In genomic region chr1:148037850-148038461, GRCh38 we compare ENCODE assay signal across 8 cellular contexts.
DNase-seq lines count a peak whose midpoint lies in the region; ATAC-seq, FAIRE-seq and TF ChIP-seq lines count a peak whose summit lies in the region.
"Not testable (repeated sequence)": the region's sequence is repeated elsewhere in the genome, so short reads cannot be mapped to it uniquely, and the experiment has no call there.

No MANE protein-coding gene starts in this region.

- H3K4me3 Mint-ChIP-seq in T-cell (peak overlapping the region; percentile 84 to 89 (median 88)), astrocyte (ENCODE audit: unreplicated experiment) (peak overlapping the region; percentile 75), natural killer cell (peak overlapping the region; percentile 90)

- H3K36me3 Mint-ChIP-seq in T-cell; astrocyte (ENCODE audit: low read depth, unreplicated experiment); natural killer cell: not testable (repeated sequence)

- H3K9ac ChIP-seq in astrocyte (ENCODE audit: low read length) = not testable (repeated sequence)

- H3K36me3 ChIP-seq in DOHH2 (ENCODE audit: control insufficient read depth, low read length); astrocyte (ENCODE audit: insufficient read depth, low read length); suprapubic skin: not testable (repeated sequence)

- H3K9me3 Mint-ChIP-seq in T-cell; astrocyte (ENCODE audit: unreplicated experiment); natural killer cell: not testable (repeated sequence)

- peak; percentile 22 for ATAC-seq in GM21737 (IDR thresholded peaks at IDR 0.05; ENCODE audit: unreplicated experiment)
- peak; percentile 29 for ATAC-seq in HG03280 (IDR thresholded peaks at IDR 0.05; ENCODE audit: unreplicated experiment)
- ATAC-seq in T-cell (replicated peaks in 1 of 4) = peak in 3 of 4 experiments; percentile 3 to 11 (median 4)
- ATAC-seq in natural killer cell = not testable (repeated sequence)

- H3K4me3 ChIP-seq in DOHH2 (ENCODE audit: low read length) (peak overlapping the region; percentile 44), astrocyte (ENCODE audit: insufficient read depth, low read depth, low read length) (peak overlapping the region; percentile 39), fibroblast of villous mesenchyme (ENCODE audit: low read depth, low read length) (peak overlapping the region; percentile 52), suprapubic skin (peak overlapping the region; percentile 55)

- H3K4me2 ChIP-seq in DOHH2 (ENCODE audit: low read length) = peak overlapping the region; percentile 54
- H3K4me2 ChIP-seq in astrocyte (ENCODE audit: low read length) = peak overlapping the region; percentile 64

- not testable (repeated sequence) for H3F3A ChIP-seq in DOHH2 (ENCODE audit: control insufficient read depth, insufficient read depth)

- not testable (repeated sequence) for H4K20me1 ChIP-seq in DOHH2 (ENCODE audit: control insufficient read depth, insufficient read depth, low read depth, low read length); astrocyte (ENCODE audit: insufficient read depth, low read length)

- not testable (repeated sequence) for H3K79me2 ChIP-seq in DOHH2 (ENCODE audit: control insufficient read depth, low read length); astrocyte (ENCODE audit: insufficient read depth, low read length)

- not testable (repeated sequence) for FAIRE-seq in astrocyte (lab: Jason Lieb, UNC)

- H3K27me3 ChIP-seq in DOHH2 (ENCODE audit: control insufficient read depth, low read length); astrocyte (ENCODE audit: insufficient read depth, low read length); suprapubic skin: not testable (repeated sequence)

- TF ChIP-seq CTCF in DOHH2 (IDR thresholded peaks at IDR 0.05; ENCODE audit: low read depth, low read length, poor library complexity, severe bottlenecking); astrocyte (IDR thresholded peaks at IDR 0.05; ENCODE audit: insufficient read depth, low read depth, low read length); fibroblast of villous mesenchyme (IDR thresholded peaks at IDR 0.05; ENCODE audit: insufficient read depth, low read depth, low read length); natural killer cell (IDR thresholded peaks at IDR 0.05); suprapubic skin (IDR thresholded peaks at IDR 0.05): not testable (repeated sequence)

- WGBS in suprapubic skin = 13% methylated on average over 8 of the region's 21 CpGs

- not testable (repeated sequence) for H2AFZ ChIP-seq in astrocyte (ENCODE audit: low read depth, low read length)

- not testable (repeated sequence) for TF ChIP-seq POLR2A in suprapubic skin (IDR thresholded peaks at IDR 0.05)

- H3K27ac ChIP-seq in DOHH2 (ENCODE audit: low read depth, low read length) (peak overlapping the region; percentile 59), suprapubic skin (peak overlapping the region; percentile 84)
- not testable (repeated sequence) for H3K27ac ChIP-seq in astrocyte (ENCODE audit: low read depth, low read length)

- peak overlapping the region; percentile 95 to 99 for H3K27ac Mint-ChIP-seq in T-cell
- not testable (repeated sequence) for H3K27ac Mint-ChIP-seq in astrocyte (ENCODE audit: unreplicated experiment)
- peak overlapping the region; percentile 84 to 86 for H3K27ac Mint-ChIP-seq in natural killer cell

- TF ChIP-seq EP300 in suprapubic skin (IDR thresholded peaks at IDR 0.05) = not testable (repeated sequence)

- DNase-seq in T-cell = peak in 2 of 34 experiments; percentile 14 to 21
- DNase-seq in astrocyte (ENCODE audit: low read depth); fibroblast of villous mesenchyme (ENCODE audit: low read depth); natural killer cell; suprapubic skin (ENCODE audit: low spot score in 2 of 2): not testable (repeated sequence)

- not testable (repeated sequence) for H3K4me1 Mint-ChIP-seq in T-cell; astrocyte (ENCODE audit: low read depth, unreplicated experiment); natural killer cell

- H3K9me3 ChIP-seq in DOHH2 (ENCODE audit: control insufficient read depth, insufficient read depth, low read length); astrocyte (ENCODE audit: insufficient read depth, low read depth, low read length); suprapubic skin: not testable (repeated sequence)

- CTCF ChIA-PET in T-cell (lab: Charles Lee) = not testable (repeated sequence)

- H3K4me1 ChIP-seq in DOHH2 (ENCODE audit: control insufficient read depth, low read length); astrocyte (ENCODE audit: insufficient read depth, low read length); suprapubic skin: not testable (repeated sequence)

- POLR2A ChIA-PET in T-cell (lab: Charles Lee) = not testable (repeated sequence)

- H3K9me2 ChIP-seq in DOHH2 (replicated peaks; ENCODE audit: control insufficient read depth, low read length) = not testable (repeated sequence)

- intact Hi-C loops in natural killer cell (cut with micrococcal nuclease) = not testable (repeated sequence)

- not testable (repeated sequence) for H3K27me3 Mint-ChIP-seq in T-cell; astrocyte (ENCODE audit: low read depth, unreplicated experiment); natural killer cell (ENCODE audit: low read depth in 2 of 2)
